8 cellular contexts compared by ENCODE assay signal in genomic region chr4:41882622-41883347, GRCh38. TPM values are rescaled to one million over a fixed set of nuclear protein-coding genes. Genes with fewer than 3 reads are reported as not detected.
DNase-seq lines count a peak whose midpoint lies in the region; ATAC-seq, FAIRE-seq and TF ChIP-seq lines count a peak whose summit lies in the region.

No MANE protein-coding gene starts in this region.

- peak; percentile 60 for DNase-seq in ELF-1 (ENCODE audit: low read depth, low spot score)
- DNase-seq in H54 (ENCODE audit: insufficient read length, low spot score) = peak; percentile 65
- peak; percentile 59 for DNase-seq in NCI-H1105 treated with DMSO at 0.1 percent for 48 hours (lab: John Stamatoyannopoulos, UW)
- peak; percentile 72 for DNase-seq in activated CD4-positive, alpha-beta T cell treated with anti-CD3 and anti-CD28 coated beads for 48 hours
- DNase-seq in stimulated activated naive CD8-positive, alpha-beta T cell treated with anti-CD3 and anti-CD28 coated beads, Interleukin-15, Interleukin-2, amounts not matched to agents 100 U/mL and 50 U/mL, for 24 hours = peak; percentile 64

- TF ChIP-seq POLR2A in H54 (IDR thresholded peaks at IDR 0.05; ENCODE audit: low read depth, low read length) = no peak

- H3K27ac ChIP-seq in ectodermal cell (ENCODE audit: insufficient read depth, low read depth, low read length, poor library complexity, severe bottlenecking) (no peak overlapping the region), mesodermal cell (ENCODE audit: low read depth, low read length, severe bottlenecking) (no peak overlapping the region)

- no peaks in the 10 kb centered on the region for H3K36me3 ChIP-seq in ectodermal cell (ENCODE audit: control insufficient read depth, insufficient read depth, low read length)
- no peaks in the 10 kb centered on the region for H3K36me3 ChIP-seq in mesodermal cell (ENCODE audit: control insufficient read depth, insufficient read depth, low read length)

- H3K9me3 ChIP-seq in ectodermal cell (ENCODE audit: control insufficient read depth, low read length) = no peaks in the 10 kb centered on the region
- no peaks in the 10 kb centered on the region for H3K9me3 ChIP-seq in mesodermal cell (ENCODE audit: control insufficient read depth, low read length)

- peak; percentile 85 for ATAC-seq in stimulated activated naive CD8-positive, alpha-beta T cell treated with anti-CD3 and anti-CD28 coated beads, Interleukin-15, Interleukin-2, amounts not matched to agents 100 U/mL and 50 U/mL, for 24 hours
- ATAC-seq in GM18873 (IDR thresholded peaks at IDR 0.05; ENCODE audit: low FRiP score, unreplicated experiment) = no peak

- peak overlapping the region; percentile 24 for H3K4me3 ChIP-seq in ectodermal cell (ENCODE audit: insufficient read depth, low read depth, low read length)
- peak overlapping the region; percentile 27 for H3K4me3 ChIP-seq in mesodermal cell (ENCODE audit: extremely low read depth, insufficient read depth, low read length, poor library complexity, severe bottlenecking)

- no peak for FAIRE-seq in H54 (lab: Jason Lieb, UNC)

- H3K4me1 ChIP-seq in ectodermal cell (ENCODE audit: control insufficient read depth, insufficient read depth, low read length) = peaks cover 38% of the 10 kb centered on the region
- peaks cover 16% of the 10 kb centered on the region for H3K4me1 ChIP-seq in mesodermal cell (ENCODE audit: control insufficient read depth, insufficient read depth, low read length, poor library complexity, severe bottlenecking)

- 18 to 20% methylated on average over 29 to 34 of the region's 34 CpGs for WGBS in ectodermal cell, 2 experiments
- 34 to 38% methylated on average over 11 to 13 of the region's 34 CpGs for WGBS in mesodermal cell (ENCODE audit: insufficient coverage in 2 of 2), 2 experiments

- H3K27me3 ChIP-seq in ectodermal cell (ENCODE audit: control insufficient read depth, insufficient read depth, low read length, poor library complexity, severe bottlenecking) = peaks cover 80% of the 10 kb centered on the region

RNA-seq across cellular contexts. Expression of gene TMEM33, which starts 52.4 kb away (rescaled TPM):
- 43.8 TPM for polyA plus RNA-seq in ectodermal cell (2013, experiment 1 of 4)
- polyA plus RNA-seq in ectodermal cell (2013, experiment 2 of 4) = 49.0 TPM
- 35.1 TPM for polyA plus RNA-seq in ectodermal cell (2013, experiment 3 of 4)
- 42.0 TPM for polyA plus RNA-seq in ectodermal cell (2013, experiment 4 of 4)
- 47.0 TPM for polyA plus RNA-seq in mesodermal cell (2013, experiment 1 of 2)
- polyA plus RNA-seq in mesodermal cell (2013, experiment 2 of 2) = 45.6 TPM
